Comparison of ENCODE assay signal across 15 cellular contexts in genomic region chr2:156065912-156066311, GRCh38.
DNase-seq lines count a peak whose midpoint lies in the region; TF ChIP-seq lines count a peak whose summit lies in the region.
"Had no signal": no experiment of that assay in that cellular context is flagged by ENCODE, and none has a peak within 500 bp of the region (broad histone marks: within the 10 kb centered on the region; RNA-seq: fewer than 3 reads in every experiment).

No MANE protein-coding gene starts in this region.

- H3K27me3 ChIP-seq in endodermal cell (ENCODE audit: control insufficient read depth, insufficient read depth, low read length, poor library complexity, severe bottlenecking), result no peaks in the 10 kb centered on the region
- H3K27me3 ChIP-seq in effector memory CD4-positive, alpha-beta T cell (replicated peaks; ENCODE audit: control insufficient read depth, insufficient read depth, low read length, poor library complexity, severe bottlenecking), result no peaks in the 10 kb centered on the region
- H3K27me3 ChIP-seq: ascending aorta, ovary had no signal

- no peaks in the 10 kb centered on the region for H3K4me1 Mint-ChIP-seq in endodermal cell
- H3K4me1 Mint-ChIP-seq: CD4-positive, alpha-beta memory T cell; stimulated activated effector memory CD8-positive, alpha-beta T cell treated with anti-CD3 and anti-CD28 coated beads, Interleukin-12 subunit alpha, Interleukin-12 subunit beta, amount 100 ng/mL, for 72 hours had no signal

- no peaks in the 10 kb centered on the region for H3K9me3 Mint-ChIP-seq in endodermal cell
- H3K9me3 Mint-ChIP-seq: activated T-cell treated with anti-CD3 and anti-CD28 coated beads, Interleukin-2, amount 50 U/mL, for 4 hours; CD4-positive, alpha-beta memory T cell; stimulated activated effector memory CD8-positive, alpha-beta T cell treated with anti-CD3 and anti-CD28 coated beads, Interleukin-12 subunit alpha, Interleukin-12 subunit beta, amount 100 ng/mL, for 72 hours had no signal

- no peaks in the 10 kb centered on the region for H3K36me3 Mint-ChIP-seq in endodermal cell (ENCODE audit: low read depth)
- H3K36me3 Mint-ChIP-seq: CD4-positive, alpha-beta memory T cell; stimulated activated effector memory CD8-positive, alpha-beta T cell treated with anti-CD3 and anti-CD28 coated beads, Interleukin-12 subunit alpha, Interleukin-12 subunit beta, amount 100 ng/mL, for 72 hours had no signal

- no peak overlapping the region for H3K4me3 Mint-ChIP-seq in endodermal cell
- H3K4me3 Mint-ChIP-seq: activated T-cell treated with anti-CD3 and anti-CD28 coated beads, Interleukin-2, amount 50 U/mL, for 4 hours; CD4-positive, alpha-beta memory T cell; stimulated activated effector memory CD8-positive, alpha-beta T cell treated with anti-CD3 and anti-CD28 coated beads, Interleukin-12 subunit alpha, Interleukin-12 subunit beta, amount 100 ng/mL, for 72 hours had no signal

- H3K27ac ChIP-seq in 22Rv1 (no peak overlapping the region), endodermal cell (ENCODE audit: low read depth, low read length) (no peak overlapping the region)
- H3K27ac ChIP-seq in effector memory CD4-positive, alpha-beta T cell (ENCODE audit: insufficient read depth, low read length, poor library complexity, severe bottlenecking), result no peak overlapping the region
- H3K27ac ChIP-seq: ascending aorta, ovary had no signal

- peak; percentile 70 for DNase-seq in DMS53 (lab: John Stamatoyannopoulos, UW)
- DNase-seq in NB4 (ENCODE audit: low read depth), result peak; percentile 14
- no peak for DNase-seq in endodermal cell
- DNase-seq in NCI-H1694 (lab: John Stamatoyannopoulos, UW), result no peak
- DNase-seq in AG08396 (ENCODE audit: low spot score), result no peak
- DNase-seq in NCI-H1105 treated with DMSO at 0.1 percent for 48 hours (lab: John Stamatoyannopoulos, UW), result no peak
- no peak for DNase-seq in effector memory CD4-positive, alpha-beta T cell
- DNase-seq: activated T-cell treated with anti-CD3 and anti-CD28 coated beads, Interleukin-2, amount 50 U/mL, for 4 hours; CD4-positive, alpha-beta memory T cell; effector CD8-positive, alpha-beta T cell; NCI-H187 treated with DMSO at 0.1 percent for 48 hours; ovary had no signal

- TF ChIP-seq CTCF in 22Rv1 (IDR thresholded peaks at IDR 0.05) (peak; percentile 25; the same call in 1 of the 2 replicates), NB4 (IDR thresholded peaks at IDR 0.05; ENCODE audit: low read depth, low read length) (peak; percentile 37), endodermal cell (conservative IDR thresholded peaks at IDR 0.05) (peak; percentile 66)

- no peaks in the 10 kb centered on the region for H3K4me1 ChIP-seq in endodermal cell (ENCODE audit: control insufficient read depth, insufficient read depth, low read length)
- H3K4me1 ChIP-seq in effector memory CD4-positive, alpha-beta T cell (ENCODE audit: control insufficient read depth, insufficient read depth, low read length, poor library complexity, severe bottlenecking), result no peaks in the 10 kb centered on the region
- H3K4me1 ChIP-seq: ascending aorta had no signal

- H3K9ac ChIP-seq in endodermal cell (ENCODE audit: extremely low read depth, low read length, poor library complexity, severe bottlenecking), result no peak overlapping the region

- WGBS in endodermal cell (ENCODE audit: insufficient coverage in 1 of 2, insufficient read length in 1 of 2), 2 experiments, result 82 to 90% methylated on average over 2 to 4 of the region's 4 CpGs

- H3K4me3 ChIP-seq in NB4 (ENCODE audit: low read depth, low read length) (no peak overlapping the region), endodermal cell (ENCODE audit: low read length) (no peak overlapping the region)
- no peak overlapping the region for H3K4me3 ChIP-seq in effector memory CD4-positive, alpha-beta T cell (ENCODE audit: insufficient read depth, low read depth, low read length, poor library complexity, severe bottlenecking)
- H3K4me3 ChIP-seq: ascending aorta, ovary had no signal

- H3K9me3 ChIP-seq in endodermal cell (ENCODE audit: control insufficient read depth, low read length), result no peaks in the 10 kb centered on the region
- H3K9me3 ChIP-seq in effector memory CD4-positive, alpha-beta T cell (ENCODE audit: control insufficient read depth, low read length), result no peaks in the 10 kb centered on the region
- H3K9me3 ChIP-seq: ascending aorta, ovary had no signal

- H3K27ac Mint-ChIP-seq in endodermal cell, result no peak overlapping the region
- H3K27ac Mint-ChIP-seq: CD4-positive, alpha-beta memory T cell; stimulated activated effector memory CD8-positive, alpha-beta T cell treated with anti-CD3 and anti-CD28 coated beads, Interleukin-12 subunit alpha, Interleukin-12 subunit beta, amount 100 ng/mL, for 72 hours had no signal

- TF ChIP-seq POLR2A in NB4 (IDR thresholded peaks at IDR 0.05; ENCODE audit: extremely low read depth, insufficient read length), result no peak

- H3K27me3 Mint-ChIP-seq in endodermal cell (ENCODE audit: insufficient read depth), result no peaks in the 10 kb centered on the region

- no peaks in the 10 kb centered on the region for H3K36me3 ChIP-seq in endodermal cell (ENCODE audit: control insufficient read depth, insufficient read depth, low read length)
- H3K36me3 ChIP-seq in effector memory CD4-positive, alpha-beta T cell (ENCODE audit: control insufficient read depth, insufficient read depth, low read length), result no peaks in the 10 kb centered on the region
- H3K36me3 ChIP-seq: ascending aorta, ovary had no signal

Comparison
In these comparisons a context has a peak if more than half of its experiments do, and no peak if none do; other contexts are left out.
1. DNase-seq: peak in DMS53 (single experiment) and NB4 (single experiment); none in endodermal cell (single experiment), NCI-H1694 (single experiment), AG08396 (single experiment), NCI-H1105 treated with DMSO at 0.1 percent for 48 hours (single experiment) and effector memory CD4-positive, alpha-beta T cell (0 of 3).
2. Peak in every context shown above with its lines, with median percentiles within 50 percentile points of each other: CTCF ChIP-seq.